Comparison of ENCODE assay signal across 1 cellular context in genomic region chr11:415640-416041, GRCh38.
TF ChIP-seq lines count a peak whose summit lies in the region.

No MANE protein-coding gene starts in this region.

TF ChIP-seq in endothelial cell of umbilical vein, 7 proteins besides CTCF, POLR2A, EP300 and RAD21:
- TF ChIP-seq MAX (IDR thresholded peaks at IDR 0.05; ENCODE audit: insufficient read depth, insufficient read length): no peak
- TF ChIP-seq FOS (IDR thresholded peaks at IDR 0.05; ENCODE audit: borderline replicate concordance, insufficient read depth, low read length): no peak
- TF ChIP-seq JUN (IDR thresholded peaks at IDR 0.05; ENCODE audit: borderline replicate concordance, insufficient read depth, insufficient read length, low read depth): no peak
- no peak for TF ChIP-seq POLR2AphosphoS5 (IDR thresholded peaks at IDR 0.05; ENCODE audit: insufficient read depth, low read depth, low read length)
- no peak for TF ChIP-seq MYC (IDR thresholded peaks at IDR 0.05; ENCODE audit: low read depth, low read length)
- TF ChIP-seq GATA2 (IDR thresholded peaks at IDR 0.05; ENCODE audit: insufficient read depth, insufficient read length, low read depth, low read length): no peak
- TF ChIP-seq EZH2 (IDR thresholded peaks at IDR 0.05; ENCODE audit: borderline replicate concordance, low read depth, low read length, severe bottlenecking): no peak
